ENCODE assay signal across 8 cellular contexts in genomic region chr1:28371011-28371378, GRCh38. TPM values are rescaled to one million over a fixed set of nuclear protein-coding genes. Genes with fewer than 3 reads are reported as not detected.
A peak's percentile ranks its signal among the peaks of the same experiment; 100 is the strongest.
DNase-seq lines count a peak whose midpoint lies in the region; ATAC-seq and TF ChIP-seq lines count a peak whose summit lies in the region.
"Had no signal": no experiment of that assay in that cellular context is flagged by ENCODE, and none has a peak within 500 bp of the region (broad histone marks: within the 10 kb centered on the region; RNA-seq: fewer than 3 reads in every experiment).

No MANE protein-coding gene starts in this region.

- 79 to 92% methylated on average over 5 of the region's 5 CpGs for WGBS in sigmoid colon, 2 donors
- 81 to 86% methylated on average over 5 of the region's 5 CpGs for WGBS in lower leg skin, 2 donors
- WGBS in esophagus squamous epithelium, 2 donors = 86 to 87% methylated on average over 5 of the region's 5 CpGs

- no peak overlapping the region for H3K27ac ChIP-seq in GM23338 (ENCODE audit: low read depth)
- no peak overlapping the region for H3K27ac ChIP-seq in RWPE2 (ENCODE audit: poor library complexity, severe bottlenecking)
- no peak overlapping the region for H3K27ac ChIP-seq in fibroblast of lung (ENCODE audit: insufficient read depth, low read length)
- H3K27ac ChIP-seq in sigmoid colon = peak overlapping the region; percentile 94 to 97 (median 95)
- peak overlapping the region in 2 of 4 donors; percentile 96 to 97 for H3K27ac ChIP-seq in esophagus squamous epithelium
- H3K27ac ChIP-seq: HL-60 had no signal

- intact Hi-C loops in sigmoid colon (cut with DNase I) = loop anchor here (2.0 to 5.0 kb wide), 2 partner anchors 42 to 136 kb away; partner anchors contain the start of genes MED18 and RCC1
- intact Hi-C loops in lower leg skin (cut with DNase I; ENCODE audit: low total_unique reads) = no loop called here
- intact Hi-C loops in esophagus squamous epithelium (cut with DNase I) = no loop called here

- H3K79me2 ChIP-seq in GM23338 (replicated peaks; ENCODE audit: insufficient read depth) (peaks cover 54% of the 10 kb centered on the region), fibroblast of lung (ENCODE audit: control insufficient read depth, insufficient read depth, low read length) (peaks cover 30% of the 10 kb centered on the region)

- no peak overlapping the region for H3K27ac Mint-ChIP-seq in GM23338

- no peak for TF ChIP-seq POLR2A in sigmoid colon (IDR thresholded peaks at IDR 0.05)
- TF ChIP-seq POLR2A in lower leg skin (IDR thresholded peaks at IDR 0.05) = no peak
- no peak for TF ChIP-seq POLR2A in esophagus squamous epithelium (IDR thresholded peaks at IDR 0.05)

- H3K4me1 ChIP-seq in GM23338 (ENCODE audit: insufficient read depth) = peaks cover 13% of the 10 kb centered on the region
- peaks cover 30% of the 10 kb centered on the region for H3K4me1 ChIP-seq in RWPE2 (ENCODE audit: insufficient read depth, poor library complexity, severe bottlenecking)
- no peaks in the 10 kb centered on the region for H3K4me1 ChIP-seq in fibroblast of lung (ENCODE audit: control insufficient read depth, extremely low read depth, insufficient read depth, low read length)
- peaks cover 0 to 40% (median 20%) of the 10 kb centered on the region in 4 donors for H3K4me1 ChIP-seq in sigmoid colon
- H3K4me1 ChIP-seq in esophagus squamous epithelium = peaks cover 26 to 70% (median 29%) of the 10 kb centered on the region in 3 donors

- H3K4me3 ChIP-seq in GM23338 (peak overlapping the region; percentile 80), RWPE2 (ENCODE audit: severe bottlenecking) (peak overlapping the region; percentile 95), fibroblast of lung (replicated peaks in 1 of 4; ENCODE audit: control extremely low read depth in 1 of 4, insufficient read depth in 1 of 4, low read depth in 3 of 4, low read length in 4 of 4) (peak overlapping the region; percentile 67 to 87 (median 76)), sigmoid colon (peak overlapping the region in 2 of 4 donors; percentile 75 to 86), lower leg skin (ENCODE audit: low read depth, poor library complexity, severe bottlenecking) (no peak overlapping the region), esophagus squamous epithelium (peak overlapping the region in 1 of 4 donors; percentile 92)

- H3K36me3 ChIP-seq in GM23338 (ENCODE audit: insufficient read depth) (peaks cover 3% of the 10 kb centered on the region; the same call in 1 of the 2 replicates), RWPE2 (ENCODE audit: low read depth) (peaks cover 14% of the 10 kb centered on the region; the same call in 1 of the 2 replicates), fibroblast of lung (ENCODE audit: control insufficient read depth, insufficient read depth, low read length) (no peaks in the 10 kb centered on the region), sigmoid colon (no peaks in the 10 kb centered on the region), esophagus squamous epithelium (no peaks in the 10 kb centered on the region)

- H3K9ac ChIP-seq in fibroblast of lung (ENCODE audit: insufficient read depth, low read length) = no peak overlapping the region

- H3K27me3 ChIP-seq in GM23338 (ENCODE audit: insufficient read depth) = no peaks in the 10 kb centered on the region
- H3K27me3 ChIP-seq in RWPE2 (ENCODE audit: insufficient read depth, poor library complexity, severe bottlenecking) = no peaks in the 10 kb centered on the region
- no peaks in the 10 kb centered on the region for H3K27me3 ChIP-seq in fibroblast of lung (ENCODE audit: control insufficient read depth, insufficient read depth, low read length)
- no peaks in the 10 kb centered on the region for H3K27me3 ChIP-seq in sigmoid colon
- no peaks in the 10 kb centered on the region for H3K27me3 ChIP-seq in esophagus squamous epithelium

- peaks cover 11% of the 10 kb centered on the region for H3K36me3 Mint-ChIP-seq in GM23338 (ENCODE audit: low read depth)

- H3K4me3 Mint-ChIP-seq in GM23338 = peak overlapping the region; percentile 97

- peaks cover 10% of the 10 kb centered on the region for H3K4me1 Mint-ChIP-seq in GM23338

- peak overlapping the region; percentile 65 for H3K4me2 ChIP-seq in GM23338
- peak overlapping the region; percentile 33 for H3K4me2 ChIP-seq in fibroblast of lung (ENCODE audit: extremely low read depth, insufficient read depth, low read length)

- H3K27me3 Mint-ChIP-seq in GM23338 (ENCODE audit: insufficient read depth, low read depth, poor library complexity) = peaks cover 9% of the 10 kb centered on the region

- H2AFZ ChIP-seq in GM23338 (no peak overlapping the region), fibroblast of lung (ENCODE audit: low read length) (no peak overlapping the region)

- no peaks in the 10 kb centered on the region for H3K9me2 ChIP-seq in GM23338 (ENCODE audit: insufficient read depth)

- ATAC-seq in GM23338 = no peak
- ATAC-seq in RWPE2 (ENCODE audit: low read depth) = no peak

- no peak for TF ChIP-seq EP300 in sigmoid colon (IDR thresholded peaks at IDR 0.05)

- TF ChIP-seq CTCF in GM23338 (conservative IDR thresholded peaks at IDR 0.05; ENCODE audit: low read depth in 2 of 2) (no peak), RWPE2 (IDR thresholded peaks at IDR 0.05; ENCODE audit: poor library complexity, severe bottlenecking) (no peak), fibroblast of lung (conservative IDR thresholded peaks at IDR 0.05 in 1 of 2, IDR thresholded peaks at IDR 0.05 in 1 of 2; ENCODE audit: low read depth in 1 of 2, low read length in 2 of 2) (no peak), sigmoid colon (IDR thresholded peaks at IDR 0.05) (no peak), lower leg skin (IDR thresholded peaks at IDR 0.05) (no peak), esophagus squamous epithelium (IDR thresholded peaks at IDR 0.05) (no peak)

- H3K9me3 ChIP-seq in RWPE2 (ENCODE audit: severe bottlenecking) (no peaks in the 10 kb centered on the region), fibroblast of lung (ENCODE audit: control insufficient read depth, insufficient read depth, low read depth, low read length) (no peaks in the 10 kb centered on the region), sigmoid colon (no peaks in the 10 kb centered on the region), esophagus squamous epithelium (no peaks in the 10 kb centered on the region)

- H3K9me3 Mint-ChIP-seq in GM23338 = no peaks in the 10 kb centered on the region

- peaks cover 11% of the 10 kb centered on the region; the same call in 1 of the 2 replicates for H4K20me1 ChIP-seq in GM23338 (replicated peaks; ENCODE audit: insufficient read depth)
- no peaks in the 10 kb centered on the region for H4K20me1 ChIP-seq in fibroblast of lung (ENCODE audit: control insufficient read depth, extremely low read depth, insufficient read depth, low read length)

- H3F3A ChIP-seq in GM23338 (replicated peaks; ENCODE audit: low read depth) = peaks cover 10% of the 10 kb centered on the region

- no peak for DNase-seq in GM23338 (ENCODE audit: low spot score)
- DNase-seq in RWPE2 (ENCODE audit: low spot score) = no peak
- DNase-seq in fibroblast of lung (ENCODE audit: low read depth in 2 of 2) = peak in 1 of 2 donors; percentile 7
- DNase-seq in sigmoid colon = no peak
- no peak for DNase-seq in lower leg skin (ENCODE audit: low spot score in 2 of 2)
- DNase-seq in NCI-H2171 (lab: John Stamatoyannopoulos, UW) = no peak
- DNase-seq in esophagus squamous epithelium (lab: John Stamatoyannopoulos, UW) = no peak

TF ChIP-seq in GM23338, 12 proteins besides CTCF, POLR2A, EP300 and RAD21 (continues in another document):
- TF ChIP-seq ZNF331 (CRISPR knock-in tag; IDR thresholded peaks at IDR 0.05; ENCODE audit: low read depth) = no peak

RNA-seq across cellular contexts. Expression of gene PHACTR4, which starts 1.5 kb away (rescaled TPM):
- total RNA-seq in GM23338 (2014; rRNA removed; shearing (Covaris generic)) = 29.7 and 35.4 TPM in 2 replicates
- polyA plus RNA-seq in GM23338 (2016; fragmentation: Nextera tagmentation; extraction: Ambion mirVana) (47.1 and 54.1 TPM in 2 replicates), fibroblast of lung (5.5 and 8.4 TPM in 2 replicates), sigmoid colon (10 to 100 TPM; 21.6 to 31.9 (median 24.4) TPM)
- total RNA-seq in fibroblast of lung (4.4 and 6.9 TPM in 2 replicates), sigmoid colon (10 to 100 TPM; 35.2 to 57.4 (median 38.4) TPM), lower leg skin (10 to 100 TPM; 32.8 to 54.1 (median 51.2) TPM), esophagus squamous epithelium (10 to 100 TPM; 33.4 to 41.0 (median 36.3) TPM)
- polyA plus RNA-seq in fibroblast of lung (2012) = 13.5 and 13.6 TPM in 2 replicates
- 20.1 and 30.6 TPM in 2 replicates for polyA minus RNA-seq in fibroblast of lung (ENCODE audit: low replicate concordance)

RNA-seq across cellular contexts. Expression of gene MED18, which starts 42.2 kb away (rescaled TPM):
- 11.9 and 12.6 TPM in 2 replicates for total RNA-seq in GM23338 (2014; rRNA removed; shearing (Covaris generic))
- 7.6 and 8.5 TPM in 2 replicates for polyA plus RNA-seq in GM23338 (2016; fragmentation: Nextera tagmentation; extraction: Ambion mirVana)
- 26.1 and 29.3 TPM in 2 replicates for total RNA-seq in fibroblast of lung
- polyA plus RNA-seq in fibroblast of lung = 14.5 and 16.3 TPM in 2 replicates
- polyA plus RNA-seq in fibroblast of lung (2012) = 13.4 and 15.3 TPM in 2 replicates
- polyA minus RNA-seq in fibroblast of lung (ENCODE audit: low replicate concordance) = 30.9 and 34.0 TPM in 2 replicates
- 10 to 100 TPM in 3 of 4 donors, 1 to 10 TPM in 1; 5.2 to 21.6 (median 12.7) TPM for total RNA-seq in sigmoid colon
- 10 to 100 TPM; 16.2 to 31.8 (median 31.0) TPM for polyA plus RNA-seq in sigmoid colon
- total RNA-seq in lower leg skin = 10 to 100 TPM; 12.2 to 23.3 (median 19.2) TPM
- total RNA-seq in esophagus squamous epithelium = 10 to 100 TPM; 10.7 to 18.8 (median 15.6) TPM

Comparison
In these comparisons a context has a peak if more than half of its experiments do, and no peak if none do; other contexts are left out.
1. H3K27ac ChIP-seq: peak in sigmoid colon (4 of 4); none in GM23338 (single experiment), RWPE2 (single experiment) and fibroblast of lung (single experiment).